ENCODE assay signal across 9 cellular contexts in the genomic region with DNA sequence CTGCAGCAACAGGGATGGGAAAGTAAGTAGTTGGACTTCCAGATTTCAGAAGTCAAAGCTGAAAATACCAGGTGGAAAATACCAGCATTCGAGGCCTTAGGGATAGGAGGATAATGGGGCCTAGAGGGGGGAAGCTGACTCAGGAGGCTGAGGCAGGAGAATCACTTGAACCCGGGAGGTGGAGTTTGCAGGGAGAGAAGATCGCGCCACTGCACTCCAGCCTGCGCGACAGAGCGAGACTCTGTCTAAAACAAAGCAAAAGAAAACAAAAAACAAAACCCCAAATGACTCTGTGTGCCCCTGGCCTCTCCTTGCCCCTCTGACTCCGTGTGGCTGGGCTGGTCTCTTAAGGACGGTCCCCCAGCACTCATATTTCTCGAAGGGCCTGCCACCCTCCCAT. TPM values are rescaled to one million over a fixed set of nuclear protein-coding genes. Genes with fewer than 3 reads are reported as not detected.
DNase-seq lines count a peak whose midpoint lies in the region; TF ChIP-seq lines count a peak whose summit lies in the region.
"Had no signal": no experiment of that assay in that cellular context is flagged by ENCODE, and none has a peak within 500 bp of the region (broad histone marks: within the 10 kb centered on the region; RNA-seq: fewer than 3 reads in every experiment).

No MANE protein-coding gene starts in this region.

- no peak overlapping the region for H3K27ac ChIP-seq in cardiac muscle cell
- H3K27ac ChIP-seq: C4-2B had no signal

- H3K9me3 ChIP-seq in cardiac muscle cell (ENCODE audit: low read depth), result no peaks in the 10 kb centered on the region
- no peaks in the 10 kb centered on the region for H3K9me3 ChIP-seq in mononuclear cell (ENCODE audit: low read depth, low read length)

- DNase-seq in cardiac muscle cell (ENCODE audit: low read depth in 1 of 2, low spot score in 1 of 2), result peak in 1 of 2 donors; percentile 13
- DNase-seq in cardiac septum (ENCODE audit: low spot score), result no peak
- DNase-seq in MCF 10A (ENCODE audit: unreplicated experiment), result no peak
- DNase-seq in type B pancreatic cell (ENCODE audit: extremely low spot score, unreplicated experiment), result no peak
- no peak for DNase-seq in NCI-H1694 treated with DMSO at 0.1 percent for 48 hours (lab: John Stamatoyannopoulos, UW)
- no peak for DNase-seq in activated CD4-positive, CD25-positive, alpha-beta regulatory T cell treated with anti-CD3 and anti-CD28 coated beads, Interleukin-2, amount 50 U/mL, for 72 hours
- no peak for DNase-seq in NCI-H69 (lab: John Stamatoyannopoulos, UW)

- H3K4me3 ChIP-seq in cardiac muscle cell (peak overlapping the region; percentile 27), mononuclear cell (ENCODE audit: low read length) (peak overlapping the region; percentile 36)

- H3K27me3 ChIP-seq in cardiac muscle cell (no peaks in the 10 kb centered on the region), mononuclear cell (ENCODE audit: insufficient read depth, low read length) (no peaks in the 10 kb centered on the region)

- H3K4me1 ChIP-seq in cardiac muscle cell (ENCODE audit: low read depth) (no peaks in the 10 kb centered on the region), mononuclear cell (ENCODE audit: insufficient read depth, low read length) (peaks cover 65% of the 10 kb centered on the region)

- no peaks in the 10 kb centered on the region for H3K36me3 ChIP-seq in cardiac muscle cell

- H3K4me1 Mint-ChIP-seq in MCF 10A (ENCODE audit: insufficient read depth, unreplicated experiment) (peaks cover 48% of the 10 kb centered on the region), type B pancreatic cell (ENCODE audit: unreplicated experiment) (peaks cover 25% of the 10 kb centered on the region)

- no peak for TF ChIP-seq CTCF in cardiac muscle cell (IDR thresholded peaks at IDR 0.05; ENCODE audit: low read depth, low read length)
- TF ChIP-seq CTCF in MCF 10A (IDR thresholded peaks at IDR 0.05; ENCODE audit: unreplicated experiment), result no peak
- TF ChIP-seq CTCF in type B pancreatic cell (conservative IDR thresholded peaks at IDR 0.05), result no peak

- H3K36me3 Mint-ChIP-seq in MCF 10A (ENCODE audit: insufficient read depth, unreplicated experiment) (no peaks in the 10 kb centered on the region), type B pancreatic cell (no peaks in the 10 kb centered on the region)

- H3K9me3 Mint-ChIP-seq in MCF 10A (ENCODE audit: unreplicated experiment) (no peaks in the 10 kb centered on the region), type B pancreatic cell (no peaks in the 10 kb centered on the region)

- H3K27ac Mint-ChIP-seq in MCF 10A (ENCODE audit: low read depth, unreplicated experiment), result peak overlapping the region; percentile 27
- no peak overlapping the region for H3K27ac Mint-ChIP-seq in type B pancreatic cell

- CTCF ChIA-PET in MCF 10A (lab: Yijun Ruan, JAX), result interaction anchor here (0.7 to 12.4 kb wide), 20 partner anchors 10 to 342 kb away, joined by 3 to 114 read pairs (median 6); a partner anchor contains a TSS

- H3K27me3 Mint-ChIP-seq in MCF 10A (ENCODE audit: insufficient read depth, unreplicated experiment), result no peaks in the 10 kb centered on the region
- peaks cover 43% of the 10 kb centered on the region for H3K27me3 Mint-ChIP-seq in type B pancreatic cell

- BruUV-seq in MCF 10A (replicated peaks; lab: Mats Ljungman, UMichigan), result no TSS peak

- intact Hi-C loops in cardiac septum (cut with DNase I) (no loop called here), MCF 10A (cut with micrococcal nuclease) (no loop called here)

- POLR2A ChIA-PET in MCF 10A (lab: Yijun Ruan, JAX), result interaction anchor here (0.7 to 1.1 kb wide), 2 partner anchors 10 to 102 kb away, joined by 3 read pairs; no protein-coding TSS in a partner anchor

- H3K4me3 Mint-ChIP-seq in MCF 10A (ENCODE audit: unreplicated experiment) (peak overlapping the region; percentile 73), type B pancreatic cell (peak overlapping the region; percentile 78)

RNA-seq across cellular contexts. Expression of a gene that starts 3.4 kb away (rescaled TPM):
- total RNA-seq in cardiac muscle cell (2.7 and 3.8 TPM in 2 replicates), cardiac septum (1.4 TPM), MCF 10A (2022) (19.2 and 27.9 TPM in 2 replicates), mononuclear cell (19.1 TPM), type B pancreatic cell (ENCODE audit: low replicate concordance) (0.48 and 2.2 TPM in 2 replicates)
- 1.1 and 5.2 TPM in 2 replicates for polyA plus RNA-seq in cardiac muscle cell

RNA-seq across cellular contexts. Expression of a gene that starts 45.6 kb away (rescaled TPM):
- total RNA-seq in cardiac muscle cell (0.18 and 0.21 TPM in 2 replicates), cardiac septum (0.24 TPM), MCF 10A (2022) (not detected in 2 replicates), mononuclear cell (not detected), type B pancreatic cell (ENCODE audit: low replicate concordance) (1.7 TPM in 1 of 2 replicates, not detected in the other)
- polyA plus RNA-seq in cardiac muscle cell, result 0.11 and 0.30 TPM in 2 replicates

RNA-seq across cellular contexts. Expression of a gene that starts 46.0 kb away (rescaled TPM):
- 117 and 126 TPM in 2 replicates for total RNA-seq in cardiac muscle cell
- polyA plus RNA-seq in cardiac muscle cell, result 118 and 150 TPM in 2 replicates
- total RNA-seq in cardiac septum, result 44.5 TPM
- 112 and 131 TPM in 2 replicates for total RNA-seq in MCF 10A (2022)
- total RNA-seq in mononuclear cell, result 19.6 TPM
- 79.1 and 81.8 TPM in 2 replicates for total RNA-seq in type B pancreatic cell (ENCODE audit: low replicate concordance)

RNA-seq across cellular contexts. Expression of a gene that starts 47.4 kb away (rescaled TPM):
- 3.6 and 3.8 TPM in 2 replicates for total RNA-seq in cardiac muscle cell
- polyA plus RNA-seq in cardiac muscle cell, result 2.4 and 3.9 TPM in 2 replicates
- 1.4 TPM for total RNA-seq in cardiac septum
- total RNA-seq in MCF 10A (2022), result 0.15 and 0.33 TPM in 2 replicates
- 0.31 TPM for total RNA-seq in mononuclear cell
- total RNA-seq in type B pancreatic cell (ENCODE audit: low replicate concordance), result 0.12 and 6.6 TPM in 2 replicates
